ENCODE assay signal across 9 cellular contexts in genomic region chr7:1502845-1503244, GRCh38. TPM values are rescaled to one million over a fixed set of nuclear protein-coding genes. Genes with fewer than 3 reads are reported as not detected.
DNase-seq lines count a peak whose midpoint lies in the region; ATAC-seq and TF ChIP-seq lines count a peak whose summit lies in the region.
"Had no signal": no experiment of that assay in that cellular context is flagged by ENCODE, and none has a peak within 500 bp of the region (broad histone marks: within the 10 kb centered on the region; RNA-seq: fewer than 3 reads in every experiment).

No MANE protein-coding gene starts in this region.

- H3K4me1 ChIP-seq in Caco-2 = peaks cover 21% of the 10 kb centered on the region
- H3K4me1 ChIP-seq in OCI-LY3 (ENCODE audit: low read length) = peaks cover 9% of the 10 kb centered on the region; the same call in 1 of the 2 replicates
- H3K4me1 ChIP-seq in endodermal cell (ENCODE audit: control insufficient read depth, insufficient read depth, low read length) = no peaks in the 10 kb centered on the region
- peaks cover 33 to 36% of the 10 kb centered on the region in 2 experiments for H3K4me1 ChIP-seq in neutrophil (ENCODE audit: control insufficient read depth in 1 of 2, insufficient read depth in 1 of 2, low read depth in 1 of 2, low read length in 1 of 2)
- peaks cover 26% of the 10 kb centered on the region for H3K4me1 ChIP-seq in vagina

- peak overlapping the region; percentile 80 for H3K4me2 ChIP-seq in OCI-LY3 (ENCODE audit: low read length)

- H3K27me3 ChIP-seq in Caco-2 (replicated peaks; ENCODE audit: control insufficient read depth, insufficient read depth, low read length) (no peaks in the 10 kb centered on the region), OCI-LY3 (ENCODE audit: low read depth, low read length) (no peaks in the 10 kb centered on the region), endodermal cell (ENCODE audit: control insufficient read depth, insufficient read depth, low read length, poor library complexity, severe bottlenecking) (no peaks in the 10 kb centered on the region), neutrophil (no peaks in the 10 kb centered on the region), vagina (no peaks in the 10 kb centered on the region)

- peaks cover 10% of the 10 kb centered on the region for H3K4me1 Mint-ChIP-seq in Caco-2 (ENCODE audit: low read depth, unreplicated experiment)
- peaks cover 9% of the 10 kb centered on the region for H3K4me1 Mint-ChIP-seq in endodermal cell

- intact Hi-C loops in Caco-2 (cut with micrococcal nuclease; ENCODE audit: unreplicated experiment) = no loop called here
- intact Hi-C loops in vagina (cut with DNase I) = loop anchor here (10.0 kb wide), 1 partner anchor 62 kb away; no protein-coding TSS in a partner anchor

- no peak for TF ChIP-seq POLR2A in vagina (IDR thresholded peaks at IDR 0.05)

- H3K9me3 ChIP-seq in Caco-2 (no peaks in the 10 kb centered on the region), OCI-LY3 (ENCODE audit: insufficient read depth, low read length) (no peaks in the 10 kb centered on the region), endodermal cell (ENCODE audit: control insufficient read depth, low read length) (no peaks in the 10 kb centered on the region), neutrophil (no peaks in the 10 kb centered on the region), vagina (no peaks in the 10 kb centered on the region)

- peaks cover 52% of the 10 kb centered on the region for H3K36me3 Mint-ChIP-seq in Caco-2 (ENCODE audit: insufficient read depth, unreplicated experiment)
- peaks cover 30% of the 10 kb centered on the region for H3K36me3 Mint-ChIP-seq in endodermal cell (ENCODE audit: low read depth)

- H3K27me3 Mint-ChIP-seq in Caco-2 (ENCODE audit: insufficient read depth, unreplicated experiment) (no peaks in the 10 kb centered on the region), endodermal cell (ENCODE audit: insufficient read depth) (no peaks in the 10 kb centered on the region)

- BruUV-seq in Caco-2 (replicated peaks; lab: Mats Ljungman, UMichigan) = no TSS peak

- H3K4me3 Mint-ChIP-seq in Caco-2 (ENCODE audit: unreplicated experiment) (peak overlapping the region; percentile 88), endodermal cell (peak overlapping the region; percentile 83)

- POLR2A ChIA-PET in Caco-2 (lab: Charles Lee) = no interaction called here

- H3K9ac ChIP-seq in OCI-LY3 (ENCODE audit: low read length) (no peak overlapping the region), endodermal cell (ENCODE audit: extremely low read depth, low read length, poor library complexity, severe bottlenecking) (peak overlapping the region; percentile 80)

- H2AFZ ChIP-seq in OCI-LY3 (ENCODE audit: low read depth, low read length) = no peak overlapping the region

- H3K36me3 ChIP-seq in Caco-2 (ENCODE audit: control insufficient read depth, insufficient read depth, low read length) (peaks cover 5% of the 10 kb centered on the region), OCI-LY3 (replicated peaks; ENCODE audit: low read depth, low read length) (no peaks in the 10 kb centered on the region), endodermal cell (ENCODE audit: control insufficient read depth, insufficient read depth, low read length) (peaks cover 28% of the 10 kb centered on the region), neutrophil (peaks cover 51% of the 10 kb centered on the region), vagina (peaks cover 4 to 39% of the 10 kb centered on the region in 2 donors)

- DNase-seq in Caco-2 (no peak), endodermal cell (no peak), GF-D8 (lab: John Stamatoyannopoulos, UW) (no peak), kidney tubule cell (ENCODE audit: low spot score) (no peak), vagina (ENCODE audit: extremely low spot score in 2 of 2) (no peak)
- DNase-seq: activated CD4-positive, alpha-beta T cell treated with anti-CD3 and anti-CD28 coated beads, Interleukin-2, amount 50 U/mL, for 48 hours had no signal

- H3K79me2 ChIP-seq in OCI-LY3 (ENCODE audit: low read length) = peaks cover 28% of the 10 kb centered on the region

- whole genome bisulfite sequencing in endodermal cell (ENCODE audit: insufficient coverage in 1 of 2, insufficient read length in 1 of 2), 2 experiments = 89 to 91% methylated on average over 20 of the region's 20 CpGs

- CTCF ChIA-PET in Caco-2 (lab: Charles Lee) = no interaction called here

- ATAC-seq in GM18870 (IDR thresholded peaks at IDR 0.05; ENCODE audit: unreplicated experiment) = no peak

- H3K27ac ChIP-seq in OCI-LY3 (ENCODE audit: low read length) (no peak overlapping the region), endodermal cell (ENCODE audit: low read depth, low read length) (no peak overlapping the region), neutrophil (no peak overlapping the region), vagina (no peak overlapping the region)

- peak overlapping the region; percentile 91 for H3K27ac Mint-ChIP-seq in Caco-2 (ENCODE audit: unreplicated experiment)
- H3K27ac Mint-ChIP-seq in endodermal cell = peak overlapping the region; percentile 85

- no peaks in the 10 kb centered on the region for H4K20me1 ChIP-seq in OCI-LY3 (ENCODE audit: insufficient read depth, low read length)

- TF ChIP-seq CTCF in Caco-2 (IDR thresholded peaks at IDR 0.05; ENCODE audit: insufficient read depth in 1 of 2, low read depth in 1 of 2, low read length in 1 of 2, severe bottlenecking in 1 of 2, unreplicated experiment in 1 of 2) (no peak), OCI-LY3 (IDR thresholded peaks at IDR 0.05; ENCODE audit: low read depth, low read length) (no peak), endodermal cell (conservative IDR thresholded peaks at IDR 0.05) (no peak), neutrophil (IDR thresholded peaks at IDR 0.05) (no peak), vagina (IDR thresholded peaks at IDR 0.05) (no peak)

- peak overlapping the region; percentile 100 for H3K4me3 ChIP-seq in Caco-2 (ENCODE audit: low read depth, low read length)
- peak overlapping the region; percentile 98 for H3K4me3 ChIP-seq in OCI-LY3 (ENCODE audit: low read length)
- H3K4me3 ChIP-seq in endodermal cell (ENCODE audit: low read length) = peak overlapping the region; percentile 92
- H3K4me3 ChIP-seq in neutrophil (ENCODE audit: low read depth in 1 of 2, low read length in 1 of 2) = peak overlapping the region; percentile 87 to 93
- H3K4me3 ChIP-seq in vagina = peak overlapping the region in 1 of 2 donors; percentile 84

- H3K9me3 Mint-ChIP-seq in Caco-2 (ENCODE audit: unreplicated experiment) = no peaks in the 10 kb centered on the region
- H3K9me3 Mint-ChIP-seq in endodermal cell = no peaks in the 10 kb centered on the region

RNA-seq across cellular contexts. Expression of gene INTS1, which starts 1.3 kb away (rescaled TPM):
- total RNA-seq in Caco-2 (2022) (122 and 124 TPM in 2 replicates), endodermal cell (100 to 1,000 TPM; 145 to 178 TPM), vagina (67.3 TPM)
- polyA plus RNA-seq in endodermal cell (2013, experiment 1 of 2) = 71.2 TPM
- 59.7 TPM for polyA plus RNA-seq in endodermal cell (2013, experiment 2 of 2)

RNA-seq across cellular contexts. Expression of gene MAFK, which starts 27.7 kb away (rescaled TPM):
- total RNA-seq in Caco-2 (2022) (30.0 and 33.3 TPM in 2 replicates), endodermal cell (10 to 100 TPM in 1 of 2 donors, 1 to 10 TPM in 1; 7.7 to 10.7 TPM), vagina (30.0 TPM)
- 5.6 TPM for polyA plus RNA-seq in endodermal cell (2013, experiment 1 of 2)
- polyA plus RNA-seq in endodermal cell (2013, experiment 2 of 2) = 5.2 TPM

RNA-seq across cellular contexts. Expression of gene MICALL2, which starts 43.6 kb away (rescaled TPM):
- 14.7 and 15.4 TPM in 2 replicates for total RNA-seq in Caco-2 (2022)
- total RNA-seq in endodermal cell = 10 to 100 TPM; 19.4 to 24.8 TPM
- 25.2 TPM for polyA plus RNA-seq in endodermal cell (2013, experiment 1 of 2)
- 26.2 TPM for polyA plus RNA-seq in endodermal cell (2013, experiment 2 of 2)
- total RNA-seq in vagina = 15.7 TPM

RNA-seq across cellular contexts. Expression of gene TMEM184A, which starts 53.2 kb away (rescaled TPM):
- total RNA-seq in Caco-2 (2022) (16.5 and 22.0 TPM in 2 replicates), endodermal cell (1 to 10 TPM; 4.6 to 5.1 TPM), vagina (129 TPM)
- polyA plus RNA-seq in endodermal cell (2013, experiment 1 of 2) = 0.43 TPM
- 1.1 TPM for polyA plus RNA-seq in endodermal cell (2013, experiment 2 of 2)
